ENCODE assay signal across 34 cellular contexts in the genomic region with DNA sequence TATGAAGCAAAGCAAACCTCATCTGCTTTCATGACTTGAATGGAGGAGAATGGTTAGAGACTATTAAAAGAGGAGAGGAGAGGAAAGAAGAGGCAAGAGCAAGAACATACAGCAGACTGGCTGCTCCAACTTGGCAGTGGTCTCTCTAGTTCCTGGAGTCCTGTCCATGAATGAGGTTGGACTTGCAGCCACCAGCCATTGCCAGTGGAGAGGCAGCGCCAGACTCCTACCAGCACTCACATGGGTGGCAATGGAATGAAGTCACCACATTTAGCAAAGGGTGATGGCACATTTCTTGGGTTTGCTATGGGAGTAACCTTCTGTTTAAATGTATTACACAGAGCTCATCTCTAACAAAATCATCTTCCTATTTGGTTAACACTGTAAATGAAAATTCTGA.
"Had no signal": no experiment of that assay in that cellular context is flagged by ENCODE, and none has a peak within 500 bp of the region (broad histone marks: within the 10 kb centered on the region; RNA-seq: fewer than 3 reads in every experiment).

No MANE protein-coding gene starts in this region.

- H3K27ac ChIP-seq: KMS-11 had no signal

- H3K4me3 ChIP-seq: MG63 had no signal

- DNase-seq: Karpas-422, Kasumi-1, MG63, MM.1S, MV-4-11, NCI-H1048, NCI-H1092, NCI-H1092 treated with DMSO at 0.1 percent for 48 hours, NCI-H1105, NCI-H1105 treated with DMSO at 0.1 percent for 48 hours, NCI-H1417, NCI-H1417 treated with DMSO at 0.1 percent for 48 hours, NCI-H1436, NCI-H1436 treated with DMSO at 0.1 percent for 48 hours, NCI-H146, NCI-H1694, NCI-H1694 treated with DMSO at 0.1 percent for 48 hours, NCI-H187, NCI-H187 treated with DMSO at 0.1 percent for 48 hours, NCI-H1930, NCI-H2029, NCI-H2029 treated with DMSO at 0.1 percent for 48 hours, NCI-H2081, NCI-H2081 treated with DMSO at 0.1 percent for 48 hours, NCI-H2107, NCI-H2171, NCI-H2171 treated with DMSO at 0.1 percent for 48 hours, NCI-H2227 treated with DMSO at 0.1 percent for 48 hours, NCI-H226, NCI-H345, NCI-H446, NCI-H446 treated with DMSO at 0.1 percent for 48 hours, NCI-H510A had no signal

- H3K36me3 ChIP-seq: MG63 had no signal

- H3K9me3 ChIP-seq: MG63 had no signal

- H3K27me3 ChIP-seq: MG63 had no signal
